ENCODE assay signal across 1 cellular context in the genomic region with DNA sequence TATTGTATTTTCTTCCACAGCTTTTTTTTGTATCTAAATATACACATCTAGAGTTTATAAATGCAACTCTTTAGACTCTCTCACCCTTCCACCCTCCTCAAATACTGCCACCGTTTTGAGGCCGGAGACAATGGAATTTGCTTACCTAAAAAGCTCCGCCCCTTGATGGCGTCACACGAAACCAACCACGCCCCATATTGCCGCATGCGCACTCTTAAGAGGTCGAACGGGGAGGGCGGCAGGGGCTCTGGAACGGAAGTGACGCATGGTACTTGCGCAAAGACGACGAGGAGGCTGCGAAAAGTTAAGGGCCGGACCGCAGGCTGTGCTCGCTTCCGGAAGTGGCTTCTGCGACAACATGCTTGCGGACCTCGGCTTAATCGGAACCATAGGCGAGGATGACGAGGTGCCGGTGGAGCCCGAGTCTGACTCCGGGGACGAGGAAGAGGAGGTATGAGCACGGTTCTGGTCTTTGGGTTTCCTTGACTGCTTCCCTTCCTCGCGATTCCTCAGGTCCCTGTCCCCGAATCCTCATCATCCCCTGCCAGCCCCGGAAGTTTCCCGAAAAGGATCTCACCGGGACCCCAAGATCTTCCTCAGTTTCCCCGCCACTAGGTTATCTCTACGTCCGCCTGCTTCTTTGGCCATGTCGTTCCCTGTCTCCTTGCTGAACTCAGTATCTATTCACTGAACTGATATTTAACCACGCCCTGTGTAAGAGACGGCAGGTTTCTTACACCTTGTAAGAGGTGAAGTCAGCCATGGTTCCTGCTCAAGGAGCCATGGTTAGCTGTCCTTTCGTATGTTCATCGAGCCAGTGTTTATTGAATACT.
A peak's percentile ranks its signal among the peaks of the same experiment; 100 is the strongest.
TF ChIP-seq lines count a peak whose summit lies in the region.

A gene with protein sequence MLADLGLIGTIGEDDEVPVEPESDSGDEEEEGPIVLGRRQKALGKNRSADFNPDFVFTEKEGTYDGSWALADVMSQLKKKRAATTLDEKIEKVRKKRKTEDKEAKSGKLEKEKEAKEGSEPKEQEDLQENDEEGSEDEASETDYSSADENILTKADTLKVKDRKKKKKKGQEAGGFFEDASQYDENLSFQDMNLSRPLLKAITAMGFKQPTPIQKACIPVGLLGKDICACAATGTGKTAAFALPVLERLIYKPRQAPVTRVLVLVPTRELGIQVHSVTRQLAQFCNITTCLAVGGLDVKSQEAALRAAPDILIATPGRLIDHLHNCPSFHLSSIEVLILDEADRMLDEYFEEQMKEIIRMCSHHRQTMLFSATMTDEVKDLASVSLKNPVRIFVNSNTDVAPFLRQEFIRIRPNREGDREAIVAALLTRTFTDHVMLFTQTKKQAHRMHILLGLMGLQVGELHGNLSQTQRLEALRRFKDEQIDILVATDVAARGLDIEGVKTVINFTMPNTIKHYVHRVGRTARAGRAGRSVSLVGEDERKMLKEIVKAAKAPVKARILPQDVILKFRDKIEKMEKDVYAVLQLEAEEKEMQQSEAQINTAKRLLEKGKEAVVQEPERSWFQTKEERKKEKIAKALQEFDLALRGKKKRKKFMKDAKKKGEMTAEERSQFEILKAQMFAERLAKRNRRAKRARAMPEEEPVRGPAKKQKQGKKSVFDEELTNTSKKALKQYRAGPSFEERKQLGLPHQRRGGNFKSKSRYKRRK (plus strand): TSS at position 326 of the 833 bp plus-strand sequence. CDS start 33 bp downstream, at position 359.

TF ChIP-seq in liver, 16 proteins besides CTCF, POLR2A, EP300 and RAD21 (continued from another document):
- TF ChIP-seq, protein P1, sequence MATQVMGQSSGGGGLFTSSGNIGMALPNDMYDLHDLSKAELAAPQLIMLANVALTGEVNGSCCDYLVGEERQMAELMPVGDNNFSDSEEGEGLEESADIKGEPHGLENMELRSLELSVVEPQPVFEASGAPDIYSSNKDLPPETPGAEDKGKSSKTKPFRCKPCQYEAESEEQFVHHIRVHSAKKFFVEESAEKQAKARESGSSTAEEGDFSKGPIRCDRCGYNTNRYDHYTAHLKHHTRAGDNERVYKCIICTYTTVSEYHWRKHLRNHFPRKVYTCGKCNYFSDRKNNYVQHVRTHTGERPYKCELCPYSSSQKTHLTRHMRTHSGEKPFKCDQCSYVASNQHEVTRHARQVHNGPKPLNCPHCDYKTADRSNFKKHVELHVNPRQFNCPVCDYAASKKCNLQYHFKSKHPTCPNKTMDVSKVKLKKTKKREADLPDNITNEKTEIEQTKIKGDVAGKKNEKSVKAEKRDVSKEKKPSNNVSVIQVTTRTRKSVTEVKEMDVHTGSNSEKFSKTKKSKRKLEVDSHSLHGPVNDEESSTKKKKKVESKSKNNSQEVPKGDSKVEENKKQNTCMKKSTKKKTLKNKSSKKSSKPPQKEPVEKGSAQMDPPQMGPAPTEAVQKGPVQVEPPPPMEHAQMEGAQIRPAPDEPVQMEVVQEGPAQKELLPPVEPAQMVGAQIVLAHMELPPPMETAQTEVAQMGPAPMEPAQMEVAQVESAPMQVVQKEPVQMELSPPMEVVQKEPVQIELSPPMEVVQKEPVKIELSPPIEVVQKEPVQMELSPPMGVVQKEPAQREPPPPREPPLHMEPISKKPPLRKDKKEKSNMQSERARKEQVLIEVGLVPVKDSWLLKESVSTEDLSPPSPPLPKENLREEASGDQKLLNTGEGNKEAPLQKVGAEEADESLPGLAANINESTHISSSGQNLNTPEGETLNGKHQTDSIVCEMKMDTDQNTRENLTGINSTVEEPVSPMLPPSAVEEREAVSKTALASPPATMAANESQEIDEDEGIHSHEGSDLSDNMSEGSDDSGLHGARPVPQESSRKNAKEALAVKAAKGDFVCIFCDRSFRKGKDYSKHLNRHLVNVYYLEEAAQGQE (IDR thresholded peaks at IDR 0.05) = peak; percentile 67
- TF ChIP-seq FOXA1 (IDR thresholded peaks at IDR 0.05) = no peak
- TF ChIP-seq, protein P2, sequence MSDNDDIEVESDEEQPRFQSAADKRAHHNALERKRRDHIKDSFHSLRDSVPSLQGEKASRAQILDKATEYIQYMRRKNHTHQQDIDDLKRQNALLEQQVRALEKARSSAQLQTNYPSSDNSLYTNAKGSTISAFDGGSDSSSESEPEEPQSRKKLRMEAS (IDR thresholded peaks at IDR 0.05) = peak; percentile 88
- TF ChIP-seq, protein P3, sequence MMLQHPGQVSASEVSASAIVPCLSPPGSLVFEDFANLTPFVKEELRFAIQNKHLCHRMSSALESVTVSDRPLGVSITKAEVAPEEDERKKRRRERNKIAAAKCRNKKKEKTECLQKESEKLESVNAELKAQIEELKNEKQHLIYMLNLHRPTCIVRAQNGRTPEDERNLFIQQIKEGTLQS (IDR thresholded peaks at IDR 0.05) = no peak
- TF ChIP-seq EGR1 (IDR thresholded peaks at IDR 0.05; ENCODE audit: low read depth in 2 of 2) = no peak
- peak; percentile 60 to 62 for TF ChIP-seq JUND (IDR thresholded peaks at IDR 0.05)
- peak; percentile 82 for TF ChIP-seq YY1 (IDR thresholded peaks at IDR 0.05)
- peak; percentile 10 for TF ChIP-seq FOXA2 (IDR thresholded peaks at IDR 0.05)
- TF ChIP-seq SP1 (IDR thresholded peaks at IDR 0.05) = peak; percentile 82
- peak; percentile 25 to 28 for TF ChIP-seq HNF4A (conservative IDR thresholded peaks at IDR 0.05)
